9 cellular contexts compared by ENCODE assay signal in the genomic region with DNA sequence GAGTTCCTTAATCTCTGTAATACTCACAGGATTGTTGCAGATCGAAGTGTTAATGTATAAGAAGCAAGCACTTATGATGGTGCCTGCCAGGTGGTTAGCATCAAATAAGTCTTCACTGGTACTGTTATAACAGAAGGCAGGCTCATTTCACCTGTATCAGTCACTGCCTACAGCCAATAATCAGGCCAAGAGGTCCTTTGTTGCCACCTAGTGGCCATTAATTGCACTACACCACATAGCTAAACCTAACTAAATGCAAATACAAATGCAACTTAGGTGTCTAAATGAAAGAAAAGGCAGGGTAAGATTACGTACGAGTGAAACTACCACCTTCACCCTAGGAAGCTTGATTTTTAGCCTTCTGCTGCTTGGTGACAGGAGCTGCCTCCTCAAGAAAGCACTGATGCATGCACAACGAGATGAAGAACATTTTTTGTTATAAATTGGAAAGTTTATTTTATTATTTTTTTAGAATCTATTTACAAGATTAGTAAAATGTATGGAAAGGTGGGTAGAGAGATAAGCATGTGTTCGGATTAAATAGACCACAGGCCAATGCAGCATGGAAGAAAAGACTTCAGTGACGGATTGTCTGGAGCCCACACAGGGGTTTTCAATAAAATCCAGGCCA.
DNase-seq lines count a peak whose midpoint lies in the region; ATAC-seq and TF ChIP-seq lines count a peak whose summit lies in the region.
"Had no signal": no experiment of that assay in that cellular context is flagged by ENCODE, and none has a peak within 500 bp of the region (broad histone marks: within the 10 kb centered on the region; RNA-seq: fewer than 3 reads in every experiment).

No MANE protein-coding gene starts in this region.

- no peaks in the 10 kb centered on the region for H3K36me3 ChIP-seq in SU-DHL-6 (ENCODE audit: low read length)

- ATAC-seq in GM18502 (IDR thresholded peaks at IDR 0.05; ENCODE audit: poor library complexity, unreplicated experiment) (peak; percentile 87), HG02870 (IDR thresholded peaks at IDR 0.05; ENCODE audit: unreplicated experiment) (peak; percentile 74), left lobe of liver (peak; percentile 99)

- H3K27ac ChIP-seq in SU-DHL-6 (ENCODE audit: low read depth, low read length): no peak overlapping the region
- H3K27ac ChIP-seq: skin epidermis had no signal

- peak; percentile 89 for TF ChIP-seq CTCF in AG10803 (conservative IDR thresholded peaks at IDR 0.05; ENCODE audit: low read length)
- TF ChIP-seq CTCF in SU-DHL-6 (IDR thresholded peaks at IDR 0.05; ENCODE audit: insufficient read depth, low read length, poor library complexity, severe bottlenecking): peak; percentile 92
- TF ChIP-seq CTCF in cardiac fibroblast (IDR thresholded peaks at IDR 0.05; ENCODE audit: low read depth, low read length): peak; percentile 85

- H3K4me3 ChIP-seq in AG10803 (ENCODE audit: low read length): no peak overlapping the region
- H3K4me3 ChIP-seq in SU-DHL-6 (ENCODE audit: insufficient read depth, low read length, poor library complexity, severe bottlenecking): no peak overlapping the region
- H3K4me3 ChIP-seq in cardiac fibroblast (replicated peaks in 1 of 2; ENCODE audit: low read depth in 2 of 2, low read length in 2 of 2): no peak overlapping the region
- H3K4me3 ChIP-seq: skin epidermis had no signal

- H3F3A ChIP-seq in SU-DHL-6 (ENCODE audit: insufficient read depth): no peaks in the 10 kb centered on the region

- H2AFZ ChIP-seq in SU-DHL-6 (ENCODE audit: low read depth, low read length, severe bottlenecking): no peak overlapping the region

- no peaks in the 10 kb centered on the region for H3K79me2 ChIP-seq in SU-DHL-6 (ENCODE audit: insufficient read depth, low read length)

- no peaks in the 10 kb centered on the region for H3K27me3 ChIP-seq in SU-DHL-6 (ENCODE audit: low read length)

- peak; percentile 56 for DNase-seq in AG10803 (ENCODE audit: low read depth)
- peak; percentile 77 for DNase-seq in NCI-H1436 (lab: John Stamatoyannopoulos, UW)
- DNase-seq in cardiac fibroblast (ENCODE audit: low read depth in 2 of 2): peak; percentile 68 to 71
- no peak for DNase-seq in left lobe of liver (ENCODE audit: low spot score)
- DNase-seq in stimulated activated CD8-positive, alpha-beta memory T cell treated with anti-CD3 and anti-CD28 coated beads, Interleukin-15, amount 100 ng/mL, for 1 hour (ENCODE audit: low read depth): peak; percentile 9

- no peak overlapping the region for H3K4me2 ChIP-seq in SU-DHL-6 (ENCODE audit: low read depth, low read length, poor library complexity, severe bottlenecking)

- H3K9me2 ChIP-seq in SU-DHL-6 (replicated peaks; ENCODE audit: insufficient read depth, low read length): no peaks in the 10 kb centered on the region

- H3K9ac ChIP-seq in SU-DHL-6 (ENCODE audit: low read length): no peak overlapping the region

- no peaks in the 10 kb centered on the region for H4K20me1 ChIP-seq in SU-DHL-6 (ENCODE audit: low read depth, low read length)

- H3K9me3 ChIP-seq in SU-DHL-6 (ENCODE audit: insufficient read depth, low read length): no peaks in the 10 kb centered on the region
